ENCODE assay signal across 32 cellular contexts in genomic region chr3:30951806-30952205, GRCh38. TPM values are rescaled to one million over a fixed set of nuclear protein-coding genes. Genes with fewer than 3 reads are reported as not detected.
"Had no signal": no experiment of that assay in that cellular context is flagged by ENCODE, and none has a peak within 500 bp of the region (broad histone marks: within the 10 kb centered on the region; RNA-seq: fewer than 3 reads in every experiment).

No MANE protein-coding gene starts in this region.

- H3K4me3 Mint-ChIP-seq: activated B cell treated with CpG ODN at 0.5 μM for 24 hours; activated CD4-positive, alpha-beta memory T cell treated with anti-CD3 and anti-CD28 coated beads for 36 hours; activated naive CD4-positive, alpha-beta T cell treated with anti-CD3 and anti-CD28 coated beads for 36 hours; activated T-cell treated with anti-CD3 and anti-CD28 coated beads, Interleukin-2, amount 50 U/mL, for 4 hours; activated T-helper 1 cell treated with anti-CD3 and anti-CD28 coated beads, Interleukin-12 subunit alpha, Interleukin-12 subunit beta, Interleukin-2, Interleukin-4 antibody, amounts not matched to agents 30 ng/mL and 10 ng/mL and 1 ng/mL, durations not matched to agents 14 hours and 24 hours and 36 hours; central memory CD8-positive, alpha-beta T cell had no signal

- H3K36me3 Mint-ChIP-seq: activated CD4-positive, alpha-beta memory T cell treated with anti-CD3 and anti-CD28 coated beads for 36 hours; activated naive CD4-positive, alpha-beta T cell treated with anti-CD3 and anti-CD28 coated beads, Interleukin-2, amount 50 U/mL, for 72 hours had no signal

- H3K9me3 Mint-ChIP-seq: activated CD4-positive, alpha-beta memory T cell treated with anti-CD3 and anti-CD28 coated beads for 36 hours; activated naive CD4-positive, alpha-beta T cell treated with anti-CD3 and anti-CD28 coated beads for 36 hours; activated T-cell treated with anti-CD3 and anti-CD28 coated beads, Interleukin-2, amount 50 U/mL, for 4 hours; central memory CD8-positive, alpha-beta T cell had no signal

- H3K4me1 Mint-ChIP-seq: activated B cell treated with CpG ODN at 0.5 μM for 24 hours; central memory CD8-positive, alpha-beta T cell had no signal

- H3K4me2 ChIP-seq: KMS-11 had no signal

- H3K9me3 ChIP-seq: adrenal gland, SJSA1 had no signal

- DNase-seq: activated B cell treated with CpG ODN at 0.5 μM for 24 hours; activated CD4-positive, alpha-beta memory T cell treated with anti-CD3 and anti-CD28 coated beads for 36 hours; activated CD4-positive, alpha-beta T cell treated with anti-CD3 and anti-CD28 coated beads for 4 hours; activated CD4-positive, alpha-beta T cell treated with anti-CD3 and anti-CD28 coated beads, Interleukin-2, amount 50 U/mL, for 1 hour; activated CD4-positive, CD25-positive, alpha-beta regulatory T cell treated with anti-CD3 and anti-CD28 coated beads, Interleukin-2, amount 50 U/mL, for 72 hours; activated CD8-positive, alpha-beta memory T cell treated with anti-CD3 and anti-CD28 coated beads, Interleukin-2, amount 50 U/mL, for 4 hours; activated gamma-delta T cell treated with Interleukin-2 at 50 U/mL for 16 hours; activated naive CD4-positive, alpha-beta T cell treated with anti-CD3 and anti-CD28 coated beads for 36 hours; activated T-cell treated with anti-CD3 and anti-CD28 coated beads for 4 hours; activated T-cell treated with anti-CD3 and anti-CD28 coated beads, Interleukin-2, amount 50 U/mL, for 4 hours; adrenal gland; MM.1S; MV-4-11; NCI-H1092; NCI-H1436 treated with DMSO at 0.1 percent for 48 hours; NCI-H1694 treated with DMSO at 0.1 percent for 48 hours; NCI-H2029; NCI-H345; NCI-H524 treated with DMSO at 0.1 percent for 48 hours; RPMI8226; SHP77 treated with DMSO at 0.1 percent for 48 hours; T-helper 1 cell; T-helper 2 cell; T-helper 9 cell had no signal

- H3K27me3 Mint-ChIP-seq: activated CD4-positive, alpha-beta memory T cell treated with anti-CD3 and anti-CD28 coated beads for 36 hours had no signal

- H3K27me3 ChIP-seq: adrenal gland, cardiac muscle cell, SJSA1 had no signal

- H3K4me3 ChIP-seq: adrenal gland, cardiac muscle cell, SJSA1 had no signal

- H3K4me1 ChIP-seq: adrenal gland, SJSA1 had no signal

- H3K36me3 ChIP-seq: adrenal gland, cardiac muscle cell, SJSA1 had no signal

- H3K27ac Mint-ChIP-seq: activated B cell treated with CpG ODN at 0.5 μM for 24 hours; activated CD4-positive, alpha-beta memory T cell treated with anti-CD3 and anti-CD28 coated beads for 36 hours; activated naive CD4-positive, alpha-beta T cell treated with anti-CD3 and anti-CD28 coated beads for 36 hours; activated T-helper 1 cell treated with anti-CD3 and anti-CD28 coated beads, Interleukin-12 subunit alpha, Interleukin-12 subunit beta, Interleukin-2, Interleukin-4 antibody, amounts not matched to agents 30 ng/mL and 10 ng/mL and 1 ng/mL, durations not matched to agents 14 hours and 24 hours and 36 hours had no signal

- H3K9ac ChIP-seq: KMS-11 had no signal

- H3K27ac ChIP-seq: adrenal gland, cardiac muscle cell, KMS-11, SJSA1, VCaP had no signal

RNA-seq across cellular contexts. Expression of gene GADL1, which starts 57.3 kb away (rescaled TPM):
- total RNA-seq: activated B cell treated with CpG ODN at 0.5 μM for 24 hours; activated CD4-positive, alpha-beta memory T cell treated with anti-CD3 and anti-CD28 coated beads for 36 hours; activated naive CD4-positive, alpha-beta T cell treated with anti-CD3 and anti-CD28 coated beads for 36 hours; activated naive CD4-positive, alpha-beta T cell treated with anti-CD3 and anti-CD28 coated beads, Interleukin-2, amount 50 U/mL, for 72 hours; activated T-cell treated with anti-CD3 and anti-CD28 coated beads, Interleukin-2, amount 50 U/mL, for 4 hours; activated T-helper 1 cell treated with anti-CD3 and anti-CD28 coated beads, Interleukin-12 subunit alpha, Interleukin-12 subunit beta, Interleukin-2, Interleukin-4 antibody, amounts not matched to agents 30 ng/mL and 10 ng/mL and 1 ng/mL, durations not matched to agents 14 hours and 24 hours and 36 hours; NCI-H460 had no signal
